1 cellular context compared by ENCODE assay signal in genomic region chr15:91664224-91664836, GRCh38.
A peak's percentile ranks its signal among the peaks of the same experiment; 100 is the strongest.
TF ChIP-seq lines count a peak whose summit lies in the region.

No MANE protein-coding gene starts in this region.

TF ChIP-seq in liver, 16 proteins besides CTCF, POLR2A, EP300 and RAD21 (continued from another document):
- peak; percentile 44 to 72 for TF ChIP-seq HNF4A (conservative IDR thresholded peaks at IDR 0.05)
- TF ChIP-seq, protein P1, sequence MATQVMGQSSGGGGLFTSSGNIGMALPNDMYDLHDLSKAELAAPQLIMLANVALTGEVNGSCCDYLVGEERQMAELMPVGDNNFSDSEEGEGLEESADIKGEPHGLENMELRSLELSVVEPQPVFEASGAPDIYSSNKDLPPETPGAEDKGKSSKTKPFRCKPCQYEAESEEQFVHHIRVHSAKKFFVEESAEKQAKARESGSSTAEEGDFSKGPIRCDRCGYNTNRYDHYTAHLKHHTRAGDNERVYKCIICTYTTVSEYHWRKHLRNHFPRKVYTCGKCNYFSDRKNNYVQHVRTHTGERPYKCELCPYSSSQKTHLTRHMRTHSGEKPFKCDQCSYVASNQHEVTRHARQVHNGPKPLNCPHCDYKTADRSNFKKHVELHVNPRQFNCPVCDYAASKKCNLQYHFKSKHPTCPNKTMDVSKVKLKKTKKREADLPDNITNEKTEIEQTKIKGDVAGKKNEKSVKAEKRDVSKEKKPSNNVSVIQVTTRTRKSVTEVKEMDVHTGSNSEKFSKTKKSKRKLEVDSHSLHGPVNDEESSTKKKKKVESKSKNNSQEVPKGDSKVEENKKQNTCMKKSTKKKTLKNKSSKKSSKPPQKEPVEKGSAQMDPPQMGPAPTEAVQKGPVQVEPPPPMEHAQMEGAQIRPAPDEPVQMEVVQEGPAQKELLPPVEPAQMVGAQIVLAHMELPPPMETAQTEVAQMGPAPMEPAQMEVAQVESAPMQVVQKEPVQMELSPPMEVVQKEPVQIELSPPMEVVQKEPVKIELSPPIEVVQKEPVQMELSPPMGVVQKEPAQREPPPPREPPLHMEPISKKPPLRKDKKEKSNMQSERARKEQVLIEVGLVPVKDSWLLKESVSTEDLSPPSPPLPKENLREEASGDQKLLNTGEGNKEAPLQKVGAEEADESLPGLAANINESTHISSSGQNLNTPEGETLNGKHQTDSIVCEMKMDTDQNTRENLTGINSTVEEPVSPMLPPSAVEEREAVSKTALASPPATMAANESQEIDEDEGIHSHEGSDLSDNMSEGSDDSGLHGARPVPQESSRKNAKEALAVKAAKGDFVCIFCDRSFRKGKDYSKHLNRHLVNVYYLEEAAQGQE (IDR thresholded peaks at IDR 0.05) = no peak
- TF ChIP-seq, protein P2, sequence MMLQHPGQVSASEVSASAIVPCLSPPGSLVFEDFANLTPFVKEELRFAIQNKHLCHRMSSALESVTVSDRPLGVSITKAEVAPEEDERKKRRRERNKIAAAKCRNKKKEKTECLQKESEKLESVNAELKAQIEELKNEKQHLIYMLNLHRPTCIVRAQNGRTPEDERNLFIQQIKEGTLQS (IDR thresholded peaks at IDR 0.05) = no peak
- TF ChIP-seq HNF4G (IDR thresholded peaks at IDR 0.05) = peak; percentile 12
- TF ChIP-seq YY1 (IDR thresholded peaks at IDR 0.05) = peak; percentile 93
